In genomic region chr7:1158203-1159126, GRCh38 we compare ENCODE assay signal across 8 cellular contexts. TPM values are rescaled to one million over a fixed set of nuclear protein-coding genes. Genes with fewer than 3 reads are reported as not detected.
DNase-seq lines count a peak whose midpoint lies in the region; ATAC-seq, FAIRE-seq and TF ChIP-seq lines count a peak whose summit lies in the region.

No MANE protein-coding gene starts in this region.

- H3K79me2 ChIP-seq in mammary epithelial cell (ENCODE audit: insufficient read depth, low read length), result peaks cover 68% of the 10 kb centered on the region

- DNase-seq in A549 (ENCODE audit: low read depth in 1 of 2, low spot score in 1 of 2) (no peak), mammary epithelial cell (no peak), DMS 273 treated with DMSO at 0.1 percent for 48 hours (lab: John Stamatoyannopoulos, UW) (no peak), KBM-7 (no peak), GM10266 (ENCODE audit: extremely low spot score) (no peak)
- no peak for DNase-seq in Jurkat, Clone E6-1 (ENCODE audit: low read depth, low spot score)

- TF ChIP-seq POLR2A in A549 (IDR thresholded peaks at IDR 0.05; ENCODE audit: low read length), result no peak

- 42% methylated on average over 25 of the region's 25 CpGs for WGBS in A549 (ENCODE audit: missing lambda C conversion rate)
- 63% methylated on average over 20 of the region's 25 CpGs for WGBS in mammary epithelial cell (ENCODE audit: low coverage, missing lambda C conversion rate)

- TF ChIP-seq CTCF in A549 (IDR thresholded peaks at IDR 0.05) (no peak), mammary epithelial cell (conservative IDR thresholded peaks at IDR 0.05 in 1 of 2, IDR thresholded peaks at IDR 0.05 in 1 of 2; ENCODE audit: extremely low read depth in 1 of 2, insufficient read depth in 1 of 2, low read depth in 1 of 2, low read length in 2 of 2) (no peak), GM10266 (IDR thresholded peaks at IDR 0.05; ENCODE audit: control insufficient read depth, insufficient read depth, low read depth, missing control alignments) (no peak)

- intact Hi-C loops in mammary epithelial cell (cut with micrococcal nuclease), result no loop called here

- H3K4me2 ChIP-seq in A549, result peak overlapping the region; percentile 99
- H3K4me2 ChIP-seq in mammary epithelial cell (ENCODE audit: insufficient read depth, low read depth, low read length), result peak overlapping the region; percentile 83

- H3K9ac ChIP-seq in mammary epithelial cell (ENCODE audit: insufficient read depth, low read length) (peak overlapping the region; percentile 64), mucosa of rectum (ENCODE audit: low read depth in 1 of 2, low read length in 2 of 2) (peak overlapping the region; percentile 71 to 76)

- POLR2A ChIA-PET in A549 (lab: Yijun Ruan, JAX), result no interaction called here

- no peak for FAIRE-seq in A549 (lab: Jason Lieb, UNC)

- no peaks in the 10 kb centered on the region for H3K27me3 ChIP-seq in mammary epithelial cell (ENCODE audit: insufficient read depth, low read length)
- no peaks in the 10 kb centered on the region for H3K27me3 ChIP-seq in mucosa of rectum (ENCODE audit: control insufficient read depth in 2 of 2, insufficient read depth in 2 of 2, low read length in 2 of 2)

- CTCF ChIA-PET in A549 (lab: Yijun Ruan, JAX), result interaction anchor here (1.1 to 4.9 kb wide), 7 partner anchors 11 to 72 kb away, joined by 3 to 33 read pairs (median 9); partner anchors contain the start of gene GPER1
- CTCF ChIA-PET in mammary epithelial cell (lab: Charles Lee; ENCODE audit: low non-redundant PET), result interaction anchor here (0.6 kb wide), 1 partner anchor 300 kb away, joined by 4 read pairs; no protein-coding TSS in a partner anchor

- no TSS peak for BruUV-seq in mammary epithelial cell (replicated peaks; lab: Mats Ljungman, UMichigan)

- dilution Hi-C loops in mammary epithelial cell (cut with HindIII; ENCODE audit: low sequenced_read_pairs), result no loop called here

- H4K20me1 ChIP-seq in mammary epithelial cell (ENCODE audit: insufficient read depth, low read length), result no peaks in the 10 kb centered on the region

- H3K4me1 ChIP-seq in A549, result peaks cover 42% of the 10 kb centered on the region
- peaks cover 20% of the 10 kb centered on the region for H3K4me1 ChIP-seq in mammary epithelial cell (ENCODE audit: insufficient read depth, low read length)
- H3K4me1 ChIP-seq in mucosa of rectum (ENCODE audit: control insufficient read depth in 2 of 2, insufficient read depth in 2 of 2, low read length in 2 of 2), result peaks cover 21 to 23% of the 10 kb centered on the region in 2 donors

- H3K4me3 ChIP-seq in A549 (peak overlapping the region; percentile 72), mammary epithelial cell (replicated peaks in 1 of 3; ENCODE audit: insufficient read depth in 1 of 3, low read depth in 2 of 3, low read length in 3 of 3) (peak overlapping the region; percentile 57 to 78 (median 71)), mucosa of rectum (ENCODE audit: low read length in 2 of 2) (peak overlapping the region; percentile 71 to 85)
- peak overlapping the region; percentile 98 for H3K4me3 ChIP-seq in Jurkat, Clone E6-1 (ENCODE audit: low read length)

- ATAC-seq in A549 (no peak), GM18498 (IDR thresholded peaks at IDR 0.05; ENCODE audit: unreplicated experiment) (no peak)

- in situ Hi-C loops in mammary epithelial cell (cut with MboI; ENCODE audit: low sequenced_read_pairs in 2 of 2) (no loop called here), KBM-7 (cut with MboI; ENCODE audit: low pct_unique_long_range_greater_than_20kb, low sequenced_read_pairs) (no loop called here)

- H3K9me3 ChIP-seq in A549 (no peaks in the 10 kb centered on the region), mammary epithelial cell (replicated peaks; ENCODE audit: insufficient read depth, low read length) (no peaks in the 10 kb centered on the region), mucosa of rectum (ENCODE audit: control insufficient read depth in 2 of 2, low read length in 2 of 2) (no peaks in the 10 kb centered on the region)

- no peak for TF ChIP-seq RAD21 in A549 (conservative IDR thresholded peaks at IDR 0.05 in 1 of 2, IDR thresholded peaks at IDR 0.05 in 1 of 2)

- H3K27ac ChIP-seq in A549, result peak overlapping the region; percentile 94 to 98
- peak overlapping the region; percentile 31 for H3K27ac ChIP-seq in mammary epithelial cell (ENCODE audit: insufficient read depth, low read depth, low read length)
- peak overlapping the region; percentile 43 to 45 for H3K27ac ChIP-seq in mucosa of rectum (ENCODE audit: low read depth in 2 of 2, low read length in 2 of 2)

- TF ChIP-seq EP300 in A549 (IDR thresholded peaks at IDR 0.05), result no peak

- H3K36me3 ChIP-seq in mammary epithelial cell (ENCODE audit: insufficient read depth, low read length) (peaks cover 8% of the 10 kb centered on the region), mucosa of rectum (ENCODE audit: control insufficient read depth in 2 of 2, insufficient read depth in 2 of 2, low read length in 2 of 2) (peaks cover 33 to 41% of the 10 kb centered on the region in 2 donors)

- no peak overlapping the region for H2AFZ ChIP-seq in mammary epithelial cell (ENCODE audit: low read depth, low read length)

TF ChIP-seq in A549, 52 proteins besides CTCF, POLR2A, EP300 and RAD21:
- TF ChIP-seq HMGXB4 (CRISPR knock-in tag; IDR thresholded peaks at IDR 0.05; ENCODE audit: borderline replicate concordance) (no peak), NR3C1 (IDR thresholded peaks at IDR 0.05) (no peak), USF2 (IDR thresholded peaks at IDR 0.05) (no peak), MAFK (IDR thresholded peaks at IDR 0.05; ENCODE audit: partially characterized antibody) (no peak), RCOR1 (IDR thresholded peaks at IDR 0.05; ENCODE audit: low read depth, low read length) (no peak), FOSL2 (IDR thresholded peaks at IDR 0.05) (no peak), FOSL2 (CRISPR knock-in tag; IDR thresholded peaks at IDR 0.05) (no peak), JUN (IDR thresholded peaks at IDR 0.05) (no peak), CHD4 (IDR thresholded peaks at IDR 0.05; ENCODE audit: borderline replicate concordance) (no peak), CHD2 (IDR thresholded peaks at IDR 0.05; ENCODE audit: low read length, partially characterized antibody) (no peak)

RNA-seq across cellular contexts. Expression of gene ZFAND2A, which starts 1.5 kb away (rescaled TPM):
- polyA plus RNA-seq in A549 (2011; rRNA removed), result 88.6 and 105 TPM in 2 replicates
- 61.5 and 62.1 TPM in 2 replicates for polyA plus RNA-seq in A549 (2012; cell fraction: cytosol; rRNA removed)
- 34.2 and 40.6 TPM in 2 replicates for polyA plus RNA-seq in A549 (2012; cell fraction: nucleus; rRNA removed)
- 40.7 to 44.1 TPM (median 43.7 TPM) in 3 replicates for polyA plus RNA-seq in A549 (2017; fragmentation: RNase III; extraction: RNeasy Plus Mini Kit Qiagen cat#74134 plus additional on column Dnase treatment)
- polyA minus RNA-seq in A549 (2011; rRNA and poly(A)+ RNA removed), result 31.9 and 40.0 TPM in 2 replicates
- polyA plus RNA-seq in Jurkat, Clone E6-1 (2012; ENCODE audit: insufficient read depth, insufficient read length), result 47.6 TPM
- 10 to 100 TPM; 11.5 to 20.8 TPM for total RNA-seq in mammary epithelial cell
- polyA plus RNA-seq in mammary epithelial cell, result 24.1 TPM
- 10.2 TPM for polyA minus RNA-seq in mammary epithelial cell

Comparison
In these comparisons a context has a peak if more than half of its experiments do, and no peak if none do; other contexts are left out.
1. H3K27ac ChIP-seq: peak in every context shown above with its lines; median percentile 96 in A549; 44 in mucosa of rectum; 31 in mammary epithelial cell.